Comparison of ENCODE assay signal across 8 cellular contexts in the genomic region with DNA sequence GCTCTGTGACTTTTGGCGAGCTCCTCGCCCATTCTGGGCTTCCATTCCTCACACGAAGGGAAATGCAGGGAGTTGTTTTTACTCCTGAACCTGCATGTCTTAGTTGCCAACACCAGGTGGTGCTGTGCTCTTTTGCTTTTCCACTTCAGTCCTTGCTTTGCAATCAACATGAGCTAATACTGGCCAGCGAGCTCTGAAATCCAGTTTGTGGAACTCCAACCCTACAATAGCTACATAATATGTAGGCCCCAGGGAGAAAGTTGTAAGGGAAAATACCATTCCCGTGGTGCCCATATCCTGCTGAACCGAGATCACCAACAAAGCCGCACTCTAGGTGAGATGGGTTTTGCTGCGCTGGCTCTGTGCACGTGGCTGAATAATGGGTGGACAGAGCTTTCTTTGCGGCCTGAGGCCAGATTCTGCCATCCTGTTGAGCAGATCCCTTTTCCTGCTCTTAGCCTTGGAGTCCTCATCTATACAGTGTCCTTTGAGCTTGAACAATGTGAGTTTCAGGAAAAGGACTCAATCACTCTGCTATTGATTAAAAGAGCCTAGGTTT. TPM values are rescaled to one million over a fixed set of nuclear protein-coding genes. Genes with fewer than 3 reads are reported as not detected.
A peak's percentile ranks its signal among the peaks of the same experiment; 100 is the strongest.
DNase-seq lines count a peak whose midpoint lies in the region; ATAC-seq, FAIRE-seq and TF ChIP-seq lines count a peak whose summit lies in the region.

No MANE protein-coding gene starts in this region.

- POLR2A ChIA-PET in H1 (lab: Charles Lee; ENCODE audit: partially characterized antibody): interaction anchor here (0.8 to 2.6 kb wide), 5 partner anchors 9 to 212 kb away, joined by 3 to 12 read pairs (median 6); a partner anchor contains a TSS

- H2AFZ ChIP-seq in H1 (ENCODE audit: low read length) (0 out of 2 replicates have a peak overlapping the region, but pooled peaks have one; percentile 54), mesenchymal stem cell (ENCODE audit: low read depth, low read length) (no peak overlapping the region)

- DNase-seq in D721Med (ENCODE audit: insufficient read length, low spot score) (peak; percentile 67), HCEC 1CT (peak; percentile 71), NCI-H345 treated with DMSO at 0.1 percent for 48 hours (lab: John Stamatoyannopoulos, UW; ENCODE audit: unreplicated experiment) (peak; percentile 22), H1 (ENCODE audit: low read depth in 1 of 2, low spot score in 2 of 2) (peak in 1 of 2 experiments; percentile 65), mesenchymal stem cell (peak; percentile 84)
- peak; percentile 30 to 39 for DNase-seq in activated CD4-positive, alpha-beta T cell treated with anti-CD3 and anti-CD28 coated beads for 4 hours

- FAIRE-seq in D721Med (lab: Jason Lieb, UNC) (no peak), H1 (lab: Jason Lieb, UNC) (peak; percentile 63)

- CTCF ChIA-PET in H1 (lab: Charles Lee; ENCODE audit: partially characterized antibody): interaction anchor here (0.6 to 7.6 kb wide), 91 partner anchors 8 to 476 kb away, joined by 3 to 157 read pairs (median 4); a partner anchor contains a TSS

- H2BK5ac ChIP-seq in H1 (ENCODE audit: low read depth, low read length) (no peak overlapping the region), mesenchymal stem cell (ENCODE audit: low read depth, low read length, poor library complexity, severe bottlenecking) (peak overlapping the region; percentile 48)

- H3K23ac ChIP-seq in H1 (ENCODE audit: insufficient read length) (no peak overlapping the region), mesenchymal stem cell (ENCODE audit: low read length in 2 of 2) (no peak overlapping the region)

- H2BK15ac ChIP-seq in H1 (ENCODE audit: low read length) (no peak overlapping the region), mesenchymal stem cell (ENCODE audit: low read depth, poor library complexity, severe bottlenecking) (no peak overlapping the region)

- no peak for TF ChIP-seq EP300 in H1 (IDR thresholded peaks at IDR 0.05; ENCODE audit: borderline replicate concordance in 1 of 2, low read depth in 2 of 2, low read length in 2 of 2)

- H3K79me1 ChIP-seq in H1 (ENCODE audit: low read depth, low read length): no peaks in the 10 kb centered on the region
- H3K79me1 ChIP-seq in mesenchymal stem cell (replicated peaks; ENCODE audit: low read length, poor library complexity, severe bottlenecking): peaks cover 1% of the 10 kb centered on the region

- H4K5ac ChIP-seq in H1 (ENCODE audit: insufficient read length, low read depth, low read length): no peak overlapping the region

- 64% methylated on average over 10 of the region's 10 CpGs; no CpG with 5 or more reads in 1 of the 2 experiments for WGBS in H1 (ENCODE audit: extremely low coverage in 1 of 2, insufficient coverage in 1 of 2, insufficient read length in 1 of 2, insufficient replicate concordance in 2 of 2, low coverage in 1 of 2, low lambda C conversion rate in 2 of 2, missing lambda C conversion rate in 1 of 2), 2 experiments
- WGBS in mesenchymal stem cell: 45% methylated on average over 9 of the region's 10 CpGs

- H3K4me1 ChIP-seq in H1 (replicated peaks in 1 of 4; ENCODE audit: control insufficient read depth in 3 of 4, insufficient read depth in 4 of 4, low read length in 3 of 4): no peaks in the 10 kb centered on the region; a peak in 2 of 7 replicates
- peaks cover 38% of the 10 kb centered on the region for H3K4me1 ChIP-seq in mesenchymal stem cell (ENCODE audit: control insufficient read depth, insufficient read depth, low read depth, low read length)
- H3K4me1 ChIP-seq in stomach smooth muscle (ENCODE audit: control insufficient read depth, insufficient read depth, low read length): peaks cover 2% of the 10 kb centered on the region

- no peak overlapping the region for H2BK20ac ChIP-seq in H1 (ENCODE audit: low read length)

- H2BK120ac ChIP-seq in H1 (replicated peaks; ENCODE audit: low read depth, low read length) (no peak overlapping the region), mesenchymal stem cell (ENCODE audit: low read depth, low read length) (no peak overlapping the region)

- TF ChIP-seq CTCF in D721Med (IDR thresholded peaks at IDR 0.05; ENCODE audit: insufficient read depth, missing control alignments) (peak; percentile 87), H1 (IDR thresholded peaks at IDR 0.05; ENCODE audit: control extremely low read depth in 1 of 3, insufficient read depth in 1 of 3, low read depth in 1 of 3, low read length in 3 of 3) (peak; percentile 46 to 96 (median 89))

- H3K23me2 ChIP-seq in H1 (ENCODE audit: low read depth, low read length): no peaks in the 10 kb centered on the region

- peaks cover 3 to 8% (median 4%) of the 10 kb centered on the region in 4 experiments; a peak in 4 of 8 replicates for H3K36me3 ChIP-seq in H1 (ENCODE audit: control insufficient read depth in 2 of 4, insufficient read depth in 4 of 4, low read length in 3 of 4)
- H3K36me3 ChIP-seq in mesenchymal stem cell (ENCODE audit: control insufficient read depth in 1 of 2, insufficient read depth in 2 of 2, low read depth in 1 of 2, low read length in 2 of 2): peaks cover 0 to 2% of the 10 kb centered on the region in 2 experiments
- H3K36me3 ChIP-seq in stomach smooth muscle (ENCODE audit: control insufficient read depth in 2 of 2, insufficient read depth in 2 of 2, low read length in 2 of 2): peaks cover 7 to 9% of the 10 kb centered on the region in 2 donors

- H4K20me1 ChIP-seq in H1 (replicated peaks in 1 of 2; ENCODE audit: control insufficient read depth in 1 of 2, insufficient read depth in 2 of 2, low read length in 2 of 2): peaks cover 0 to 4% of the 10 kb centered on the region in 2 experiments

- H3K4me2 ChIP-seq in H1 (ENCODE audit: insufficient read depth in 1 of 2, low read depth in 2 of 2, low read length in 2 of 2): no peak overlapping the region
- H3K4me2 ChIP-seq in mesenchymal stem cell (ENCODE audit: low read length, poor library complexity, severe bottlenecking): no peak overlapping the region

- H3K9ac ChIP-seq in H1 (replicated peaks in 1 of 4; ENCODE audit: extremely low read depth in 1 of 4, low read depth in 3 of 4, low read length in 3 of 4) (no peak overlapping the region), mesenchymal stem cell (ENCODE audit: low read length) (peak overlapping the region; percentile 62), stomach smooth muscle (ENCODE audit: low read length in 2 of 2) (peak overlapping the region; percentile 8 to 42)

- H3K18ac ChIP-seq in H1 (ENCODE audit: extremely low read depth, low read length): no peak overlapping the region
- peak overlapping the region; percentile 54 to 58 for H3K18ac ChIP-seq in mesenchymal stem cell (ENCODE audit: low read depth in 1 of 2, low read length in 2 of 2)

- H4K91ac ChIP-seq in H1 (replicated peaks; ENCODE audit: insufficient read length, low read length): no peak overlapping the region
- H4K91ac ChIP-seq in mesenchymal stem cell (ENCODE audit: low read length): peak overlapping the region; percentile 87

- H3K4me3 ChIP-seq in H1 (ENCODE audit: extremely low read depth in 1 of 4, insufficient read depth in 2 of 4, low read depth in 3 of 4, low read length in 4 of 4) (no peak overlapping the region), mesenchymal stem cell (ENCODE audit: insufficient read depth in 1 of 2, low read depth in 1 of 2, low read length in 2 of 2) (no peak overlapping the region), stomach smooth muscle (ENCODE audit: low read length in 2 of 2) (no peak overlapping the region)

- no peaks in the 10 kb centered on the region for H3K27me3 ChIP-seq in H1 (replicated peaks in 1 of 4; ENCODE audit: control insufficient read depth in 3 of 4, extremely low read depth in 1 of 4, insufficient read depth in 3 of 4, low read length in 3 of 4)
- H3K27me3 ChIP-seq in mesenchymal stem cell (ENCODE audit: control insufficient read depth in 1 of 2, insufficient read depth in 1 of 2, low read length in 2 of 2): no peaks in the 10 kb centered on the region
- H3K27me3 ChIP-seq in stomach smooth muscle (ENCODE audit: control insufficient read depth in 1 of 2, insufficient read depth in 2 of 2, low read length in 2 of 2): no peaks in the 10 kb centered on the region

- H3K14ac ChIP-seq in H1 (ENCODE audit: insufficient read length) (no peak overlapping the region), mesenchymal stem cell (ENCODE audit: low read length in 2 of 2) (no peak overlapping the region)

- peak; percentile 90 to 92 for TF ChIP-seq RAD21 in H1 (IDR thresholded peaks at IDR 0.05 in 1 of 2, conservative IDR thresholded peaks at IDR 0.05 in 1 of 2; ENCODE audit: low read depth in 2 of 2, low read length in 2 of 2)

- H3K9me3 ChIP-seq in H1 (ENCODE audit: insufficient read depth in 2 of 2, low read depth in 1 of 2, low read length in 1 of 2) (no peaks in the 10 kb centered on the region), mesenchymal stem cell (ENCODE audit: control insufficient read depth, low read length) (no peaks in the 10 kb centered on the region), stomach smooth muscle (ENCODE audit: control insufficient read depth in 2 of 2, low read length in 2 of 2) (no peaks in the 10 kb centered on the region)

- H2AK5ac ChIP-seq in H1 (ENCODE audit: low read depth, low read length) (no peak overlapping the region; the same call in 1 of the 2 replicates), mesenchymal stem cell (ENCODE audit: low read length, severe bottlenecking) (peak overlapping the region; percentile 91)

- no peak for ATAC-seq in HG03571 (IDR thresholded peaks at IDR 0.05; ENCODE audit: unreplicated experiment)

- H4K8ac ChIP-seq in H1 (ENCODE audit: extremely low read depth, insufficient read depth, low read length) (no peak overlapping the region), mesenchymal stem cell (ENCODE audit: low read length) (no peak overlapping the region)

- H3K79me2 ChIP-seq in H1 (ENCODE audit: control insufficient read depth in 1 of 2, insufficient read depth in 2 of 2, low read length in 2 of 2): no peaks in the 10 kb centered on the region

- H3K27ac ChIP-seq in H1 (ENCODE audit: low read depth, low read length) (no peak overlapping the region), mesenchymal stem cell (ENCODE audit: low read length, poor library complexity, severe bottlenecking) (no peak overlapping the region), stomach smooth muscle (ENCODE audit: low read length) (no peak overlapping the region)

- no peak for TF ChIP-seq POLR2A in H1 (IDR thresholded peaks at IDR 0.05; ENCODE audit: control extremely low read depth in 1 of 2, low read depth in 2 of 2, low read length in 2 of 2)

- no peak overlapping the region for H2BK12ac ChIP-seq in H1 (ENCODE audit: low read depth, low read length)
- H2BK12ac ChIP-seq in mesenchymal stem cell (ENCODE audit: low read length in 2 of 2): peak overlapping the region; percentile 77 to 97

- H3K4ac ChIP-seq in H1 (replicated peaks; ENCODE audit: insufficient read length, low read depth, low read length): no peak overlapping the region
- H3K4ac ChIP-seq in mesenchymal stem cell (ENCODE audit: low read depth in 1 of 2, low read length in 2 of 2): peak overlapping the region in 1 of 2 experiments; percentile 57

- H3K56ac ChIP-seq in H1 (replicated peaks; ENCODE audit: insufficient read length, low read depth, low read length): no peak overlapping the region

RNA-seq across cellular contexts. Expression of a gene that starts 25.0 kb away (rescaled TPM):
- 24.8 and 25.4 TPM in 2 replicates for total RNA-seq in H1 (2021; fragmentation: NEBNext Ultra II Directional; extraction: Animal tissue kit (Norgen Biotek cat#: 25700))
- 3.4 and 7.1 TPM in 2 replicates for polyA plus RNA-seq in H1 (2011; rRNA removed)
- 15.4 TPM for polyA plus RNA-seq in H1 (2011; cell fraction: cytosol; rRNA removed)
- polyA plus RNA-seq in H1 (2011; cell fraction: nucleus; rRNA removed): 1.3 TPM
- polyA plus RNA-seq in H1 (2012, experiment 1 of 2): 16.4 to 38.9 TPM (median 17.3 TPM) in 4 replicates
- polyA plus RNA-seq in H1 (2012, experiment 2 of 2): 21.4 TPM
- 35.7 TPM for polyA plus RNA-seq in H1 (2013, experiment 1 of 2)
- polyA plus RNA-seq in H1 (2013, experiment 2 of 2): 36.0 TPM
- 1.9 and 2.8 TPM in 2 replicates for polyA minus RNA-seq in H1 (2011; rRNA and poly(A)+ RNA removed)
- 2.4 TPM for polyA minus RNA-seq in H1 (2011; cell fraction: cytosol; rRNA and poly(A)+ RNA removed)
- 7.5 TPM for polyA minus RNA-seq in H1 (2011; cell fraction: nucleus; rRNA and poly(A)+ RNA removed)
- 14.3 TPM for polyA plus RNA-seq in mesenchymal stem cell (2013, experiment 1 of 2)
- polyA plus RNA-seq in mesenchymal stem cell (2013, experiment 2 of 2): 14.7 TPM

RNA-seq across cellular contexts. Expression of a gene that starts 25.2 kb away (rescaled TPM):
- total RNA-seq in H1 (2021; fragmentation: NEBNext Ultra II Directional; extraction: Animal tissue kit (Norgen Biotek cat#: 25700)): 27.3 and 27.7 TPM in 2 replicates
- polyA plus RNA-seq in H1 (2011; rRNA removed): 8.8 and 13.0 TPM in 2 replicates
- polyA plus RNA-seq in H1 (2011; cell fraction: cytosol; rRNA removed): 14.6 TPM
- 25.3 TPM for polyA plus RNA-seq in H1 (2011; cell fraction: nucleus; rRNA removed)
- 25.3 to 31.0 TPM (median 28.3 TPM) in 4 replicates for polyA plus RNA-seq in H1 (2012, experiment 1 of 2)
- 5.1 TPM for polyA plus RNA-seq in H1 (2012, experiment 2 of 2)
- polyA plus RNA-seq in H1 (2013, experiment 1 of 2): 20.2 TPM
- polyA plus RNA-seq in H1 (2013, experiment 2 of 2): 20.5 TPM
- 19.7 and 22.0 TPM in 2 replicates for polyA minus RNA-seq in H1 (2011; rRNA and poly(A)+ RNA removed)
- 15.0 TPM for polyA minus RNA-seq in H1 (2011; cell fraction: cytosol; rRNA and poly(A)+ RNA removed)
- polyA minus RNA-seq in H1 (2011; cell fraction: nucleus; rRNA and poly(A)+ RNA removed): 30.3 TPM
- polyA plus RNA-seq in mesenchymal stem cell (2013, experiment 1 of 2): 16.7 TPM
- polyA plus RNA-seq in mesenchymal stem cell (2013, experiment 2 of 2): 16.5 TPM

Comparison
In these comparisons a context has a peak if more than half of its experiments do, and no peak if none do; other contexts are left out.
1. H3K9ac ChIP-seq: peak in mesenchymal stem cell (single experiment) and stomach smooth muscle (2 of 2); none in H1 (0 of 4).